ENCODE assay signal across 9 cellular contexts in the genomic region with DNA sequence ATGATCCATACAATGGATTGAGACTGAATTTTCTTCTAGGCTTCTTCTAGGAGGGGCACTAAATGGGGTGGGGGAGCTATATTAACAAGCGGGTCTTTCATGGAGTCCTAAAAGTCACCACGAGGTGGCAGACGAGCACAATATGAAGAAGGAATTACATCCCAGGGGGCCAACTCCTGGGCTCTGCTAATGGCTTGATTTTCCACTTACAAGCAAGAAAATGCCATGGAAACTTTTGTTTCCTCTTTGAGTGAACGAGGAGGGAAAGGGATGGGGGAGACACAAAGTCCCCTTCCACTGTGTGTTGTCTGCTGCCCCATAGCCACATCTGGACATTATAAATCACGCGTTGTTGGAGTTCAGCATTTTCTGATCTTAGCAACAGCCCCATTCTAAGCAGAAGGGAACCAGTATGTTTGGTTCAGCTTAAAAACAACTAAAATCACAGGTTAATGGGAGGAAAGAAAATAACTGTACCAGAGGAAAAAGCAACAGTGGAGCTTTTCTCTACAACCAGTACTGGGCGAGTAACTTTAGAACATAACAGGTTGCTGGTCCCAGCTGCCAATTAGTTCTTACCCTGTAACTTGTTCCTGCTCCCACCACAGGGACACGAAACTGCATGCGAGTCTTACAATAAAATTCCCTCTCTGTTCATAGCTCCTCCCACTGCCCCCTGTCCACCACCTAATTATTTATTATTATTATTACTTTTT.
DNase-seq lines count a peak whose midpoint lies in the region; ATAC-seq and TF ChIP-seq lines count a peak whose summit lies in the region.
"Had no signal": no experiment of that assay in that cellular context is flagged by ENCODE, and none has a peak within 500 bp of the region (broad histone marks: within the 10 kb centered on the region; RNA-seq: fewer than 3 reads in every experiment).

No MANE protein-coding gene starts in this region.

- H3K4me3 ChIP-seq in cardiac fibroblast (replicated peaks in 1 of 2; ENCODE audit: low read depth in 2 of 2, low read length in 2 of 2) (no peak overlapping the region), kidney epithelial cell (ENCODE audit: low read depth, low read length) (no peak overlapping the region)

- no peaks in the 10 kb centered on the region for H3K27me3 ChIP-seq in kidney epithelial cell (ENCODE audit: control insufficient read depth, insufficient read depth, low read length)

- DNase-seq in COR-L47 (lab: John Stamatoyannopoulos, UW) = peak; percentile 86
- DNase-seq in NCI-H1048 (lab: John Stamatoyannopoulos, UW) = peak; percentile 14
- peak; percentile 21 for DNase-seq in T follicular helper cell (ENCODE audit: low read depth)
- DNase-seq in cardiac fibroblast (ENCODE audit: low read depth in 2 of 2) = peak; percentile 82 to 84
- DNase-seq in kidney epithelial cell (ENCODE audit: low read depth) = peak; percentile 16
- peak; percentile 40 for DNase-seq in stimulated activated CD4-positive, alpha-beta T cell treated with anti-CD3 and anti-CD28 coated beads, Interleukin-4, amount 100 ng/mL, for 1 hour
- DNase-seq: activated B cell treated with CpG ODN at 0.5 μM for 24 hours had no signal

- TF ChIP-seq CTCF in cardiac fibroblast (IDR thresholded peaks at IDR 0.05; ENCODE audit: low read depth, low read length) = peak; percentile 74
- peak; percentile 80 for TF ChIP-seq CTCF in kidney epithelial cell (IDR thresholded peaks at IDR 0.05; ENCODE audit: insufficient read depth, low read length, poor library complexity, severe bottlenecking)

- ATAC-seq in GM21529 (IDR thresholded peaks at IDR 0.05; ENCODE audit: unreplicated experiment) = peak; percentile 65
- no peak for ATAC-seq in GM21526 (IDR thresholded peaks at IDR 0.05; ENCODE audit: low FRiP score, unreplicated experiment)

- no peaks in the 10 kb centered on the region for H3K36me3 ChIP-seq in kidney epithelial cell (ENCODE audit: control insufficient read depth, insufficient read depth, low read length)

Comparison
In these comparisons a context has a peak if more than half of its experiments do, and no peak if none do; other contexts are left out.
1. DNase-seq: peak in every context shown above with its lines; median percentile 86 in COR-L47; 83 in cardiac fibroblast; 40 in stimulated activated CD4-positive, alpha-beta T cell treated with anti-CD3 and anti-CD28 coated beads, Interleukin-4, amount 100 ng/mL, for 1 hour; 21 in T follicular helper cell; 16 in kidney epithelial cell; 14 in NCI-H1048.